13 cellular contexts compared by ENCODE assay signal in the genomic region with DNA sequence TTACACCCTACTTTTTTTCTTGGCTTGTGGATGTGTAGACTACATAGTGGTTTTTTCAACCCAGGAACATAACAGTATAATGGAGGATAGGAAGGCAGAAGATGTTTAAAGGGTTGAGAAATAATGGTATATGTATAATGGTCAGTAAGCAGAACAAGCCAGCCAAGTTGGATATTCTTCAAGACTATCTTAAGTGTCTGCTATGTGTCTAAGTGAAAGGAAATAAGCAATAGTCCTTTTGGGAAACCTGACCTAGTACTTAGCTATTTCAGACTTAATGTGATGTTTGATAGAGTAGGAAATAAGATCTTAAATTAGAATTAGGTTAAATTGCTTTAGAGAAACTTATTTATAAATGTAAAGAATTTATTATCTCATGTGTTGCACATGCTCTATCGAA.
DNase-seq lines count a peak whose midpoint lies in the region; ATAC-seq and TF ChIP-seq lines count a peak whose summit lies in the region.
"Had no signal": no experiment of that assay in that cellular context is flagged by ENCODE, and none has a peak within 500 bp of the region (broad histone marks: within the 10 kb centered on the region; RNA-seq: fewer than 3 reads in every experiment).

No MANE protein-coding gene starts in this region.

- no peaks in the 10 kb centered on the region for H3K9me3 ChIP-seq in BLaER1 treated with 17β-estradiol and CSF1 and Interleukin-3, amounts not matched to agents 10 nM and 100 nM (replicated peaks in 1 of 11)
- H3K9me3 ChIP-seq in IMR-90 (ENCODE audit: control insufficient read depth, insufficient read depth, low read length): no peaks in the 10 kb centered on the region
- H3K9me3 ChIP-seq: testis had no signal

- no peak for ATAC-seq in IMR-90 (ENCODE audit: low read depth)
- no peak for ATAC-seq in naive thymus-derived CD8-positive, alpha-beta T cell
- ATAC-seq in GM21825 (IDR thresholded peaks at IDR 0.05; ENCODE audit: unreplicated experiment): no peak
- no peak for ATAC-seq in GM21526 (IDR thresholded peaks at IDR 0.05; ENCODE audit: low FRiP score, unreplicated experiment)

- no peak overlapping the region for H3K23ac ChIP-seq in IMR-90 (ENCODE audit: low read depth, low read length)

- no peak overlapping the region for H3K27ac ChIP-seq in BLaER1 treated with 17β-estradiol and CSF1 and Interleukin-3, amounts not matched to agents 10 nM and 100 nM
- H3K27ac ChIP-seq in IMR-90 (ENCODE audit: insufficient read depth, low read length): no peak overlapping the region

- no peaks in the 10 kb centered on the region for H3K27me3 ChIP-seq in BLaER1 treated with 17β-estradiol and CSF1 and Interleukin-3, amounts not matched to agents 10 nM and 100 nM
- no peaks in the 10 kb centered on the region for H3K27me3 ChIP-seq in IMR-90 (ENCODE audit: control insufficient read depth, insufficient read depth, low read length)
- H3K27me3 ChIP-seq: testis had no signal

- no peak overlapping the region for H2BK120ac ChIP-seq in IMR-90 (ENCODE audit: low read depth, low read length)

- H3K4me1 Mint-ChIP-seq in brain: peaks cover 83% of the 10 kb centered on the region
- H3K4me1 Mint-ChIP-seq in naive thymus-derived CD8-positive, alpha-beta T cell: peaks cover 39 to 83% (median 78%) of the 10 kb centered on the region in 4 donors

- no peak overlapping the region for H3K56ac ChIP-seq in IMR-90 (ENCODE audit: extremely low read depth, insufficient read depth, low read length)

- BruUV-seq in IMR-90 (replicated peaks; lab: Mats Ljungman, UMichigan): no TSS peak

- peak overlapping the region in 8 of 10 experiments; percentile 71 to 89 (median 83); a peak in 8 of 20 replicates for H3K4me3 ChIP-seq in BLaER1 treated with 17β-estradiol and CSF1 and Interleukin-3, amounts not matched to agents 10 nM and 100 nM
- no peak overlapping the region for H3K4me3 ChIP-seq in IMR-90 (ENCODE audit: insufficient read depth, low read depth, low read length)
- H3K4me3 ChIP-seq: testis had no signal

- TF ChIP-seq CTCF in IMR-90 (conservative IDR thresholded peaks at IDR 0.05; ENCODE audit: low read depth, low read length) (no peak), brain (conservative IDR thresholded peaks at IDR 0.05) (no peak)

- no peak for TF ChIP-seq RAD21 in IMR-90 (IDR thresholded peaks at IDR 0.05; ENCODE audit: low read length)

- H3K4me1 ChIP-seq in BLaER1 treated with 17β-estradiol and CSF1 and Interleukin-3, amounts not matched to agents 10 nM and 100 nM: peaks cover 63 to 79% (median 74%) of the 10 kb centered on the region in 10 experiments
- peaks cover 16% of the 10 kb centered on the region for H3K4me1 ChIP-seq in IMR-90 (ENCODE audit: control insufficient read depth, insufficient read depth, low read length)

- H2AK5ac ChIP-seq in IMR-90 (ENCODE audit: low read depth, low read length): no peak overlapping the region

- H3K36me3 ChIP-seq in BLaER1 treated with 17β-estradiol and CSF1 and Interleukin-3, amounts not matched to agents 10 nM and 100 nM: peaks cover 18 to 64% (median 46%) of the 10 kb centered on the region in 11 experiments
- peaks cover 10% of the 10 kb centered on the region for H3K36me3 ChIP-seq in IMR-90 (ENCODE audit: control insufficient read depth, insufficient read depth, low read length)

- H3K4ac ChIP-seq in IMR-90 (ENCODE audit: low read depth, low read length): no peak overlapping the region

- no peak overlapping the region for H2AK9ac ChIP-seq in IMR-90 (replicated peaks; ENCODE audit: low read depth, low read length, poor library complexity)

- intact Hi-C loops in IMR-90 (cut with micrococcal nuclease): no loop called here

- H4K91ac ChIP-seq in IMR-90 (ENCODE audit: insufficient read depth, low read depth, low read length): no peak overlapping the region

- no peak for TF ChIP-seq POLR2A in IMR-90 (IDR thresholded peaks at IDR 0.05; ENCODE audit: low read depth, low read length)

- H3K9ac ChIP-seq in BLaER1 treated with 17β-estradiol and CSF1 and Interleukin-3, amounts not matched to agents 10 nM and 100 nM: peak overlapping the region in 1 of 11 experiments; percentile 93; a peak in 2 of 22 replicates
- no peak overlapping the region for H3K9ac ChIP-seq in IMR-90 (ENCODE audit: low read depth, low read length)

- no peak overlapping the region for H2AFZ ChIP-seq in IMR-90 (replicated peaks; ENCODE audit: low read length, poor library complexity)

- H3K9me1 ChIP-seq in IMR-90 (ENCODE audit: insufficient read depth, low read length): peaks cover 9% of the 10 kb centered on the region; the same call in 1 of the 2 replicates

- H4K5ac ChIP-seq in IMR-90 (ENCODE audit: low read depth, low read length): no peak overlapping the region

- no peak overlapping the region for H2BK20ac ChIP-seq in IMR-90 (ENCODE audit: low read depth, low read length)

- peaks cover 0 to 16% of the 10 kb centered on the region in 2 experiments; a peak in 2 of 4 replicates for H3K79me1 ChIP-seq in IMR-90 (ENCODE audit: low read depth in 1 of 2, low read length in 2 of 2)

- WGBS in IMR-90 (ENCODE audit: extremely low coverage in 2 of 2, insufficient read length in 1 of 2), 2 experiments: no CpG with 5 or more reads among the region's 1 CpG

- no peak overlapping the region for H2BK15ac ChIP-seq in IMR-90 (ENCODE audit: low read depth, low read length)

- CTCF ChIA-PET in IMR-90 (lab: Yijun Ruan, JAX): no interaction called here

- H4K20me1 ChIP-seq in BLaER1 treated with 17β-estradiol and CSF1 and Interleukin-3, amounts not matched to agents 10 nM and 100 nM: peaks cover 80 to 82% (median 81%) of the 10 kb centered on the region in 11 experiments
- H4K20me1 ChIP-seq in IMR-90 (ENCODE audit: insufficient read depth, low read length): peaks cover 79% of the 10 kb centered on the region

- DNase-seq in IMR-90 (no peak), NCI-H345 (lab: John Stamatoyannopoulos, UW) (no peak), DMS114 treated with DMSO at 0.1 percent for 48 hours (lab: John Stamatoyannopoulos, UW; ENCODE audit: unreplicated experiment) (no peak)
- no peak for DNase-seq in naive thymus-derived CD8-positive, alpha-beta T cell
- DNase-seq: activated CD4-positive, alpha-beta T cell treated with anti-CD3 and anti-CD28 coated beads, Interleukin-2, amount 50 U/mL, for 48 hours; DMS79 treated with DMSO at 0.1 percent for 48 hours; KBM-7; NK-92 treated with Interleukin-12 subunit alpha and Interleukin-12 subunit beta, amount 100 ng/mL, for 24 hours; testis had no signal

- no peaks in the 10 kb centered on the region for H3K9me3 Mint-ChIP-seq in brain
- no peaks in the 10 kb centered on the region for H3K9me3 Mint-ChIP-seq in naive thymus-derived CD8-positive, alpha-beta T cell

- dilution Hi-C loops in IMR-90 (cut with HindIII; ENCODE audit: low sequenced_read_pairs, unreplicated experiment): no loop called here

- H3K36me3 Mint-ChIP-seq in brain: peaks cover 24% of the 10 kb centered on the region
- H3K36me3 Mint-ChIP-seq in naive thymus-derived CD8-positive, alpha-beta T cell: peaks cover 0 to 30% (median 0%) of the 10 kb centered on the region in 3 donors

- H3K27ac Mint-ChIP-seq in brain: peak overlapping the region in 3 of 5 experiments; percentile 2 to 24 (median 20)
- peak overlapping the region in 7 of 10 donors; percentile 0 to 90 (median 66) for H3K27ac Mint-ChIP-seq in naive thymus-derived CD8-positive, alpha-beta T cell

- H3K18ac ChIP-seq in IMR-90 (ENCODE audit: low read depth, low read length): no peak overlapping the region

- in situ Hi-C loops in IMR-90 (cut with MboI; ENCODE audit: low sequenced_read_pairs): loop anchor here (25.0 kb wide), 2 partner anchors 92 to 708 kb away; a partner anchor contains a TSS

- H3K14ac ChIP-seq in IMR-90 (replicated peaks; ENCODE audit: low read depth, low read length): no peak overlapping the region

- no peak overlapping the region for H2BK5ac ChIP-seq in IMR-90 (ENCODE audit: low read depth, low read length, poor library complexity, severe bottlenecking)

- POLR2A ChIA-PET in IMR-90 (lab: Charles Lee; ENCODE audit: unreplicated experiment): no interaction called here
- POLR2A ChIA-PET in naive thymus-derived CD8-positive, alpha-beta T cell (lab: Charles Lee): no interaction called here

- peak overlapping the region; percentile 60 to 97 (median 86); a peak in 21 of 22 replicates for H3K4me2 ChIP-seq in BLaER1 treated with 17β-estradiol and CSF1 and Interleukin-3, amounts not matched to agents 10 nM and 100 nM
- H3K4me2 ChIP-seq in IMR-90 (ENCODE audit: low read depth, low read length): peak overlapping the region; percentile 61

- no peak overlapping the region for H4K8ac ChIP-seq in IMR-90 (ENCODE audit: low read depth in 2 of 2, low read length in 2 of 2)

- peak overlapping the region; percentile 6 to 77 (median 36) for H3K4me3 Mint-ChIP-seq in brain
- H3K4me3 Mint-ChIP-seq in naive thymus-derived CD8-positive, alpha-beta T cell: peak overlapping the region; percentile 0 to 76 (median 53)

- H3K27me3 Mint-ChIP-seq in brain: peaks cover 6% of the 10 kb centered on the region
- H3K27me3 Mint-ChIP-seq in naive thymus-derived CD8-positive, alpha-beta T cell: no peaks in the 10 kb centered on the region

TF ChIP-seq in IMR-90, 13 proteins besides CTCF, POLR2A, EP300 and RAD21 (continues in another document):
- TF ChIP-seq MXI1 (IDR thresholded peaks at IDR 0.05; ENCODE audit: borderline replicate concordance, low read depth, low read length): no peak
- no peak for TF ChIP-seq RFX5 (IDR thresholded peaks at IDR 0.05; ENCODE audit: low read depth, low read length)
- no peak for TF ChIP-seq CEBPB (IDR thresholded peaks at IDR 0.05; ENCODE audit: low read depth, low read length)
- TF ChIP-seq FOS (IDR thresholded peaks at IDR 0.05; ENCODE audit: low read depth, low read length): no peak
- no peak for TF ChIP-seq CHD1 (IDR thresholded peaks at IDR 0.05; ENCODE audit: low read depth, low read length)
- TF ChIP-seq BHLHE40 (IDR thresholded peaks at IDR 0.05; ENCODE audit: low read depth, low read length): no peak
- no peak for TF ChIP-seq RCOR1 (IDR thresholded peaks at IDR 0.05; ENCODE audit: insufficient replicate concordance, low read length)
- TF ChIP-seq MAZ (IDR thresholded peaks at IDR 0.05; ENCODE audit: borderline replicate concordance, low read depth, low read length): no peak
- TF ChIP-seq, protein P1, sequence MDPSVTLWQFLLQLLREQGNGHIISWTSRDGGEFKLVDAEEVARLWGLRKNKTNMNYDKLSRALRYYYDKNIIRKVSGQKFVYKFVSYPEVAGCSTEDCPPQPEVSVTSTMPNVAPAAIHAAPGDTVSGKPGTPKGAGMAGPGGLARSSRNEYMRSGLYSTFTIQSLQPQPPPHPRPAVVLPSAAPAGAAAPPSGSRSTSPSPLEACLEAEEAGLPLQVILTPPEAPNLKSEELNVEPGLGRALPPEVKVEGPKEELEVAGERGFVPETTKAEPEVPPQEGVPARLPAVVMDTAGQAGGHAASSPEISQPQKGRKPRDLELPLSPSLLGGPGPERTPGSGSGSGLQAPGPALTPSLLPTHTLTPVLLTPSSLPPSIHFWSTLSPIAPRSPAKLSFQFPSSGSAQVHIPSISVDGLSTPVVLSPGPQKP (IDR thresholded peaks at IDR 0.05; ENCODE audit: borderline replicate concordance, low read depth, low read length): no peak
- TF ChIP-seq MAFK (IDR thresholded peaks at IDR 0.05; ENCODE audit: low read depth, low read length): no peak
- TF ChIP-seq NFE2L2 (IDR thresholded peaks at IDR 0.05; ENCODE audit: low read depth, low read length): no peak
- no peak for TF ChIP-seq SMC3 (IDR thresholded peaks at IDR 0.05; ENCODE audit: low read depth, low read length)
